8 cellular contexts compared by ENCODE assay signal in genomic region chrX:118117069-118117405, GRCh38.
DNase-seq lines count a peak whose midpoint lies in the region; ATAC-seq lines count a peak whose summit lies in the region.

No MANE protein-coding gene starts in this region.

- H3K36me3 Mint-ChIP-seq in activated naive CD4-positive, alpha-beta T cell treated with anti-CD3 and anti-CD28 coated beads, Interleukin-2, amount 50 U/mL, for 24 hours = no peaks in the 10 kb centered on the region

- no peak overlapping the region for H3K27ac Mint-ChIP-seq in activated naive CD4-positive, alpha-beta T cell treated with anti-CD3 and anti-CD28 coated beads, Interleukin-2, amount 50 U/mL, for 24 hours

- H3K27me3 ChIP-seq in iPS-18a (ENCODE audit: control insufficient read depth, insufficient read depth, low read length) = peaks cover 10% of the 10 kb centered on the region

- peak; percentile 28 for ATAC-seq in stimulated activated naive CD8-positive, alpha-beta T cell treated with anti-CD3 and anti-CD28 coated beads, Interleukin-15, Interleukin-2, amounts not matched to agents 100 U/mL and 50 U/mL, for 24 hours

- H3K36me3 ChIP-seq in iPS-18a (ENCODE audit: control insufficient read depth, low read depth, low read length) = no peaks in the 10 kb centered on the region

- peaks cover 9% of the 10 kb centered on the region for H3K27me3 Mint-ChIP-seq in activated naive CD4-positive, alpha-beta T cell treated with anti-CD3 and anti-CD28 coated beads, Interleukin-2, amount 50 U/mL, for 24 hours

- H3K4me1 Mint-ChIP-seq in activated naive CD4-positive, alpha-beta T cell treated with anti-CD3 and anti-CD28 coated beads, Interleukin-2, amount 50 U/mL, for 24 hours = peaks cover 10% of the 10 kb centered on the region

- peak overlapping the region; percentile 63 for H3K4me3 ChIP-seq in iPS-18a (ENCODE audit: low read length)

- peaks cover 15% of the 10 kb centered on the region for H3K9me3 ChIP-seq in iPS-18a (ENCODE audit: control insufficient read depth, low read depth, low read length)

- H3K9me3 Mint-ChIP-seq in activated naive CD4-positive, alpha-beta T cell treated with anti-CD3 and anti-CD28 coated beads, Interleukin-2, amount 50 U/mL, for 24 hours = no peaks in the 10 kb centered on the region

- H3K4me3 Mint-ChIP-seq in activated naive CD4-positive, alpha-beta T cell treated with anti-CD3 and anti-CD28 coated beads, Interleukin-2, amount 50 U/mL, for 24 hours = peak overlapping the region; percentile 54

- peak; percentile 62 for DNase-seq in activated CD8-positive, alpha-beta memory T cell treated with anti-CD3 and anti-CD28 coated beads for 24 hours
- no peak for DNase-seq in activated CD8-positive, alpha-beta memory T cell treated with anti-CD3 and anti-CD28 coated beads, Interleukin-2, amount 50 U/mL, for 4 hours
- peak; percentile 3 for DNase-seq in stimulated activated naive CD8-positive, alpha-beta T cell treated with anti-CD3 and anti-CD28 coated beads, Interleukin-15, Interleukin-2, amounts not matched to agents 100 U/mL and 50 U/mL, for 24 hours
- no peak for DNase-seq in hippocampal formation (lab: John Stamatoyannopoulos, UW)
- no peak for DNase-seq in NCI-H524 (lab: John Stamatoyannopoulos, UW)
- no peak for DNase-seq in SKM-1 treated with dmso at 0.1 percent for 144 hours (lab: John Stamatoyannopoulos, UW; ENCODE audit: unreplicated experiment)

- no peak overlapping the region for H3K9ac ChIP-seq in iPS-18a (ENCODE audit: low read length)

- no peak overlapping the region for H3K27ac ChIP-seq in iPS-18a (ENCODE audit: low read length)

- no peaks in the 10 kb centered on the region for H3K4me1 ChIP-seq in iPS-18a (ENCODE audit: control insufficient read depth, low read depth, low read length)

Comparison
In these comparisons a context has a peak if more than half of its experiments do, and no peak if none do; other contexts are left out.
1. DNase-seq: peak in activated CD8-positive, alpha-beta memory T cell treated with anti-CD3 and anti-CD28 coated beads for 24 hours (single experiment) and stimulated activated naive CD8-positive, alpha-beta T cell treated with anti-CD3 and anti-CD28 coated beads, Interleukin-15, Interleukin-2, amounts not matched to agents 100 U/mL and 50 U/mL, for 24 hours (single experiment); none in activated CD8-positive, alpha-beta memory T cell treated with anti-CD3 and anti-CD28 coated beads, Interleukin-2, amount 50 U/mL, for 4 hours (single experiment), hippocampal formation (0 of 2), NCI-H524 (0 of 2) and SKM-1 treated with dmso at 0.1 percent for 144 hours (single experiment).